1 cellular context compared by ENCODE assay signal in genomic region chr5:179698935-179699639, GRCh38.
TF ChIP-seq lines count a peak whose summit lies in the region.

Gene CANX, plus strand, starts transcription at chr5:179698967. Its CDS starts 6,715 bp downstream, at chr5:179705682.

TF ChIP-seq in HepG2, 621 proteins besides CTCF, POLR2A, EP300 and RAD21 (continued from another document and continues in another):
- TF ChIP-seq HNF1A (IDR thresholded peaks at IDR 0.05; ENCODE audit: low read depth): no peak
- TF ChIP-seq HNF1A (CRISPR knock-in tag; IDR thresholded peaks at IDR 0.05; ENCODE audit: borderline replicate concordance): no peak
- TF ChIP-seq REST (IDR thresholded peaks at IDR 0.05; ENCODE audit: borderline replicate concordance in 1 of 2, low read depth in 1 of 2, low read length in 2 of 2): no peak
- TF ChIP-seq, protein P1, sequence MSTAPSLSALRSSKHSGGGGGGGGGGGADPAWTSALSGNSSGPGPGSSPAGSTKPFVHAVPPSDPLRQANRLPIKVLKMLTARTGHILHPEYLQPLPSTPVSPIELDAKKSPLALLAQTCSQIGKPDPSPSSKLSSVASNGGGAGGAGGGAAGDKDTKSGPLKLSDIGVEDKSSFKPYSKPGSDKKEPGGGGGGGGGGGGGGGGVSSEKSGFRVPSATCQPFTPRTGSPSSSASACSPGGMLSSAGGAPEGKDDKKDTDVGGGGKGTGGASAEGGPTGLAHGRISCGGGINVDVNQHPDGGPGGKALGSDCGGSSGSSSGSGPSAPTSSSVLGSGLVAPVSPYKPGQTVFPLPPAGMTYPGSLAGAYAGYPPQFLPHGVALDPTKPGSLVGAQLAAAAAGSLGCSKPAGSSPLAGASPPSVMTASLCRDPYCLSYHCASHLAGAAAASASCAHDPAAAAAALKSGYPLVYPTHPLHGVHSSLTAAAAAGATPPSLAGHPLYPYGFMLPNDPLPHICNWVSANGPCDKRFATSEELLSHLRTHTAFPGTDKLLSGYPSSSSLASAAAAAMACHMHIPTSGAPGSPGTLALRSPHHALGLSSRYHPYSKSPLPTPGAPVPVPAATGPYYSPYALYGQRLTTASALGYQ (CRISPR knock-in tag; IDR thresholded peaks at IDR 0.05): no peak
- no peak for TF ChIP-seq GATAD1 (CRISPR knock-in tag; IDR thresholded peaks at IDR 0.05)
- peak; percentile 22; the same call in 1 of the 2 replicates for TF ChIP-seq ARHGAP35 (CRISPR knock-in tag; IDR thresholded peaks at IDR 0.05; ENCODE audit: borderline replicate concordance)
- no peak for TF ChIP-seq ZMYM2 (CRISPR knock-in tag; IDR thresholded peaks at IDR 0.05)
- no peak for TF ChIP-seq MTA3 (CRISPR knock-in tag; IDR thresholded peaks at IDR 0.05)
- peak; percentile 80; the same call in 1 of the 2 replicates for TF ChIP-seq REXO4 (CRISPR knock-in tag; IDR thresholded peaks at IDR 0.05; ENCODE audit: borderline replicate concordance)
- TF ChIP-seq, protein P2, sequence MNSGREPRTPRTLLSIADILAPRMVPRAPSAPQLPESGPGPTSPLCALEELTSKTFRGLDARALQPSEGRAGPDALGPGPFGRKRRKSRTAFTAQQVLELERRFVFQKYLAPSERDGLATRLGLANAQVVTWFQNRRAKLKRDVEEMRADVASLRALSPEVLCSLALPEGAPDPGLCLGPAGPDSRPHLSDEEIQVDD (CRISPR knock-in tag; IDR thresholded peaks at IDR 0.05; ENCODE audit: borderline replicate concordance): 0 out of 2 replicates have a peak, but pooled peaks have one; percentile 2
- no peak for TF ChIP-seq PCBP1 (IDR thresholded peaks at IDR 0.05; ENCODE audit: borderline replicate concordance, low read depth, low read length)
- TF ChIP-seq, protein P3, sequence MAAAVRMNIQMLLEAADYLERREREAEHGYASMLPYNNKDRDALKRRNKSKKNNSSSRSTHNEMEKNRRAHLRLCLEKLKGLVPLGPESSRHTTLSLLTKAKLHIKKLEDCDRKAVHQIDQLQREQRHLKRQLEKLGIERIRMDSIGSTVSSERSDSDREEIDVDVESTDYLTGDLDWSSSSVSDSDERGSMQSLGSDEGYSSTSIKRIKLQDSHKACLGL (CRISPR knock-in tag; IDR thresholded peaks at IDR 0.05): peak; percentile 92
- TF ChIP-seq PRDM10 (CRISPR knock-in tag; IDR thresholded peaks at IDR 0.05; ENCODE audit: low read depth): no peak
- TF ChIP-seq PLRG1 (conservative IDR thresholded peaks at IDR 0.05): no peak
- TF ChIP-seq ZNF746 (CRISPR knock-in tag; IDR thresholded peaks at IDR 0.05): peak; percentile 43; the same call in 1 of the 2 replicates
- peak; percentile 62; the same call in 1 of the 2 replicates for TF ChIP-seq ZFYVE20 (CRISPR knock-in tag; IDR thresholded peaks at IDR 0.05; ENCODE audit: borderline replicate concordance, low read depth)
- no peak for TF ChIP-seq DPF2 (CRISPR knock-in tag; IDR thresholded peaks at IDR 0.05; ENCODE audit: borderline replicate concordance, low read depth)
- no peak for TF ChIP-seq ZNF296 (CRISPR knock-in tag; conservative IDR thresholded peaks at IDR 0.05)
- TF ChIP-seq CHCHD3 (CRISPR knock-in tag; IDR thresholded peaks at IDR 0.05): no peak
- TF ChIP-seq, protein P4, sequence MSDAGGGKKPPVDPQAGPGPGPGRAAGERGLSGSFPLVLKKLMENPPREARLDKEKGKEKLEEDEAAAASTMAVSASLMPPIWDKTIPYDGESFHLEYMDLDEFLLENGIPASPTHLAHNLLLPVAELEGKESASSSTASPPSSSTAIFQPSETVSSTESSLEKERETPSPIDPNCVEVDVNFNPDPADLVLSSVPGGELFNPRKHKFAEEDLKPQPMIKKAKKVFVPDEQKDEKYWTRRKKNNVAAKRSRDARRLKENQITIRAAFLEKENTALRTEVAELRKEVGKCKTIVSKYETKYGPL (CRISPR knock-in tag; IDR thresholded peaks at IDR 0.05): peak; percentile 57; the same call in 1 of the 2 replicates
- 0 out of 2 replicates have a peak, but pooled peaks have one; percentile 22 for TF ChIP-seq WIZ (CRISPR knock-in tag; IDR thresholded peaks at IDR 0.05)
- TF ChIP-seq ZFP36L2 (CRISPR knock-in tag; IDR thresholded peaks at IDR 0.05): no peak
- TF ChIP-seq NFYC (CRISPR knock-in tag; IDR thresholded peaks at IDR 0.05): no peak
- TF ChIP-seq KLF6 (CRISPR knock-in tag; IDR thresholded peaks at IDR 0.05): peak; percentile 60; the same call in 1 of the 2 replicates
- TF ChIP-seq SRY (CRISPR knock-in tag; IDR thresholded peaks at IDR 0.05): peak; percentile 93
- TF ChIP-seq, protein P5, sequence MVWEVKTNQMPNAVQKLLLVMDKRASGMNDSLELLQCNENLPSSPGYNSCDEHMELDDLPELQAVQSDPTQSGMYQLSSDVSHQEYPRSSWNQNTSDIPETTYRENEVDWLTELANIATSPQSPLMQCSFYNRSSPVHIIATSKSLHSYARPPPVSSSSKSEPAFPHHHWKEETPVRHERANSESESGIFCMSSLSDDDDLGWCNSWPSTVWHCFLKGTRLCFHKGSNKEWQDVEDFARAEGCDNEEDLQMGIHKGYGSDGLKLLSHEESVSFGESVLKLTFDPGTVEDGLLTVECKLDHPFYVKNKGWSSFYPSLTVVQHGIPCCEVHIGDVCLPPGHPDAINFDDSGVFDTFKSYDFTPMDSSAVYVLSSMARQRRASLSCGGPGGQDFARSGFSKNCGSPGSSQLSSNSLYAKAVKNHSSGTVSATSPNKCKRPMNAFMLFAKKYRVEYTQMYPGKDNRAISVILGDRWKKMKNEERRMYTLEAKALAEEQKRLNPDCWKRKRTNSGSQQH (CRISPR knock-in tag; IDR thresholded peaks at IDR 0.05; ENCODE audit: low read depth): 0 out of 2 replicates have a peak, but pooled peaks have one; percentile 37
- no peak for TF ChIP-seq ZNF260 (CRISPR knock-in tag; IDR thresholded peaks at IDR 0.05; ENCODE audit: borderline replicate concordance, low read depth)
- no peak; the same call in none of the 2 replicates for TF ChIP-seq HDAC1 (CRISPR knock-in tag; IDR thresholded peaks at IDR 0.05)
- TF ChIP-seq ZNF20 (CRISPR knock-in tag; IDR thresholded peaks at IDR 0.05): peak; percentile 87; the same call in 1 of the 2 replicates
- TF ChIP-seq ZNF788 (CRISPR knock-in tag; IDR thresholded peaks at IDR 0.05; ENCODE audit: borderline replicate concordance): no peak
- TF ChIP-seq ZNF432 (CRISPR knock-in tag; IDR thresholded peaks at IDR 0.05; ENCODE audit: borderline replicate concordance): no peak
- no peak for TF ChIP-seq RBAK (CRISPR knock-in tag; IDR thresholded peaks at IDR 0.05)
- no peak for TF ChIP-seq SYNCRIP (IDR thresholded peaks at IDR 0.05; ENCODE audit: insufficient read depth, low read depth, low read length)
- TF ChIP-seq PAX8 (CRISPR knock-in tag; IDR thresholded peaks at IDR 0.05; ENCODE audit: borderline replicate concordance): peak; percentile 59; the same call in 1 of the 2 replicates
- TF ChIP-seq RORA (CRISPR knock-in tag; IDR thresholded peaks at IDR 0.05): no peak
- TF ChIP-seq ZBED4 (CRISPR knock-in tag; IDR thresholded peaks at IDR 0.05; ENCODE audit: borderline replicate concordance): no peak; the same call in 1 of the 2 replicates
- TF ChIP-seq ZNF674 (CRISPR knock-in tag; IDR thresholded peaks at IDR 0.05; ENCODE audit: low read depth): no peak
- TF ChIP-seq NPAS2 (CRISPR knock-in tag; IDR thresholded peaks at IDR 0.05; ENCODE audit: borderline replicate concordance): no peak
- TF ChIP-seq SPEN (CRISPR knock-in tag; IDR thresholded peaks at IDR 0.05; ENCODE audit: low read depth): peak; percentile 72; the same call in 1 of the 2 replicates
- no peak for TF ChIP-seq SRSF9 (IDR thresholded peaks at IDR 0.05; ENCODE audit: borderline replicate concordance, insufficient read depth, low read depth, low read length, poor library complexity, severe bottlenecking)
